ENCODE assay signal across 1 cellular context in the genomic region with DNA sequence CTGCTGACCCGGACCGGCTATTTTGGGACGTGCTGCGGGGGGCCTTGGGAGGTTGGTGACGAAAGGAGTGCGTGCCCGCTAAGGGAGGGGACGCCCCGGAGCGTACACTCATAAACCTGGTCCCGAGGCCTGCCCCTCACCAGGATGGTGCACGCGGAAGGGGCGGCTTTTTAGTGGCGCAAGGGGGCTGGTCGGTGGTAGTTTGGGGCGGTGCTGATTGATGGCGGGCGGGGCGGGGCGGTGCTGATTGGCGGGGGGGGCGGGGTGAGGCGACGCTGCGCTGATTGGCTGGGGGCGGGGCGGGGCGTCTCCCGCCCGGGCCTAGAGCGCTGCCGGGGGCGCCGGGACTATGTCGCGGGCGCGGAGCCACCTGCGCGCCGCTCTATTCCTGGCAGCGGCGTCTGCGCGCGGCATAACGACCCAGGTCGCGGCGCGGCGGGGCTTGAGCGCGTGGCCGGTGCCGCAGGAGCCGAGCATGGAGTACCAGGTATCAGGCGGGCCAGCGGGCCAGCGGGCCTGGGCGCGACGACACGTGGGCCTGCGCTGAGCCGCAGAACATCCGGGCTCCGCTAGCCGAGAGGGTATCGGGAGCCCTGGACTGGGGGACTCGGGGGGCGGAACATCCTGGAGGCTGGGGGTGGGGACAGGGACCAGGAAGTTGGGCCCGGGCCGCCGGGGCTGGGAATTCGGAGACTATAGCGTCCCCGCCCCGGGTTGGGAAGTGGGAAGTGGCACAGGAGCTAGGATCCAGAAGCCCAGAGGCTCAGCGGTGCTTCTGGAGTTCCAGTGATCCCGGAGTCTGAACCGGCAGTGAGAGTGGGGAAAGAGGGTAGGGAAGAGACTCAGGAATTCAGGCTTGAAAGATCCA.
TF ChIP-seq lines count a peak whose summit lies in the region.

A gene with protein sequence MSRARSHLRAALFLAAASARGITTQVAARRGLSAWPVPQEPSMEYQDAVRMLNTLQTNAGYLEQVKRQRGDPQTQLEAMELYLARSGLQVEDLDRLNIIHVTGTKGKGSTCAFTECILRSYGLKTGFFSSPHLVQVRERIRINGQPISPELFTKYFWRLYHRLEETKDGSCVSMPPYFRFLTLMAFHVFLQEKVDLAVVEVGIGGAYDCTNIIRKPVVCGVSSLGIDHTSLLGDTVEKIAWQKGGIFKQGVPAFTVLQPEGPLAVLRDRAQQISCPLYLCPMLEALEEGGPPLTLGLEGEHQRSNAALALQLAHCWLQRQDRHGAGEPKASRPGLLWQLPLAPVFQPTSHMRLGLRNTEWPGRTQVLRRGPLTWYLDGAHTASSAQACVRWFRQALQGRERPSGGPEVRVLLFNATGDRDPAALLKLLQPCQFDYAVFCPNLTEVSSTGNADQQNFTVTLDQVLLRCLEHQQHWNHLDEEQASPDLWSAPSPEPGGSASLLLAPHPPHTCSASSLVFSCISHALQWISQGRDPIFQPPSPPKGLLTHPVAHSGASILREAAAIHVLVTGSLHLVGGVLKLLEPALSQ (plus strand): TSS at position 307 of the 868 bp plus-strand sequence. CDS start 43 bp downstream, at position 350.

TF ChIP-seq in K562, 482 proteins besides CTCF, POLR2A, EP300 and RAD21 (continued from another document):
- TF ChIP-seq KDM4B (IDR thresholded peaks at IDR 0.05; ENCODE audit: borderline replicate concordance in 2 of 2, low read depth in 1 of 2) (no peak), EZH2 (IDR thresholded peaks at IDR 0.05; ENCODE audit: borderline replicate concordance, low read depth, low read length) (no peak), NONO (IDR thresholded peaks at IDR 0.05; ENCODE audit: low read depth in 2 of 2, low read length in 1 of 2) (peak; percentile 76 to 94; a peak in 3 of 4 replicates), CEBPB (tag; IDR thresholded peaks at IDR 0.05) (no peak), FOSL1 (tag; conservative IDR thresholded peaks at IDR 0.05) (no peak; the same call in 1 of the 2 replicates), XRCC4 (IDR thresholded peaks at IDR 0.05; ENCODE audit: extremely low read depth, insufficient read depth, insufficient read length) (no peak), HMGN3 (IDR thresholded peaks at IDR 0.05; ENCODE audit: borderline replicate concordance, extremely low read depth, insufficient read length, low read depth, low read length) (peak; percentile 90), ZNF263 (CRISPR knock-in tag; IDR thresholded peaks at IDR 0.05; ENCODE audit: borderline replicate concordance) (peak; percentile 22; the same call in 1 of the 2 replicates), U2AF1 (optimal IDR thresholded peaks at IDR 0.05; ENCODE audit: low read depth, low read length) (peak; percentile 82), ZNF121 (CRISPR knock-in tag; conservative IDR thresholded peaks at IDR 0.05) (no peak), ESRRB (CRISPR knock-in tag; IDR thresholded peaks at IDR 0.05; ENCODE audit: borderline replicate concordance) (no peak), BRD9 (IDR thresholded peaks at IDR 0.05; ENCODE audit: low read depth, partially characterized antibody) (peak; percentile 57), POLR3G (IDR thresholded peaks at IDR 0.05; ENCODE audit: extremely low read depth, insufficient read length, insufficient replicate concordance) (no peak), ZNF644 (tag; IDR thresholded peaks at IDR 0.05; ENCODE audit: low read depth) (no peak), NELFE (IDR thresholded peaks at IDR 0.05; ENCODE audit: insufficient read depth, insufficient read length) (no peak), MBD2 (IDR thresholded peaks at IDR 0.05; ENCODE audit: borderline replicate concordance, low read depth) (peak; percentile 11; the same call in 1 of the 2 replicates), CCNT2 (IDR thresholded peaks at IDR 0.05; ENCODE audit: borderline replicate concordance, extremely low read depth, insufficient read length, low read depth, low read length) (peak; percentile 73)
- TF ChIP-seq, protein P1, sequence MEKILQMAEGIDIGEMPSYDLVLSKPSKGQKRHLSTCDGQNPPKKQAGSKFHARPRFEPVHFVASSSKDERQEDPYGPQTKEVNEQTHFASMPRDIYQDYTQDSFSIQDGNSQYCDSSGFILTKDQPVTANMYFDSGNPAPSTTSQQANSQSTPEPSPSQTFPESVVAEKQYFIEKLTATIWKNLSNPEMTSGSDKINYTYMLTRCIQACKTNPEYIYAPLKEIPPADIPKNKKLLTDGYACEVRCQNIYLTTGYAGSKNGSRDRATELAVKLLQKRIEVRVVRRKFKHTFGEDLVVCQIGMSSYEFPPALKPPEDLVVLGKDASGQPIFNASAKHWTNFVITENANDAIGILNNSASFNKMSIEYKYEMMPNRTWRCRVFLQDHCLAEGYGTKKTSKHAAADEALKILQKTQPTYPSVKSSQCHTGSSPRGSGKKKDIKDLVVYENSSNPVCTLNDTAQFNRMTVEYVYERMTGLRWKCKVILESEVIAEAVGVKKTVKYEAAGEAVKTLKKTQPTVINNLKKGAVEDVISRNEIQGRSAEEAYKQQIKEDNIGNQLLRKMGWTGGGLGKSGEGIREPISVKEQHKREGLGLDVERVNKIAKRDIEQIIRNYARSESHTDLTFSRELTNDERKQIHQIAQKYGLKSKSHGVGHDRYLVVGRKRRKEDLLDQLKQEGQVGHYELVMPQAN (IDR thresholded peaks at IDR 0.05; ENCODE audit: borderline replicate concordance) = peak; percentile 84
- TF ChIP-seq, protein P2, sequence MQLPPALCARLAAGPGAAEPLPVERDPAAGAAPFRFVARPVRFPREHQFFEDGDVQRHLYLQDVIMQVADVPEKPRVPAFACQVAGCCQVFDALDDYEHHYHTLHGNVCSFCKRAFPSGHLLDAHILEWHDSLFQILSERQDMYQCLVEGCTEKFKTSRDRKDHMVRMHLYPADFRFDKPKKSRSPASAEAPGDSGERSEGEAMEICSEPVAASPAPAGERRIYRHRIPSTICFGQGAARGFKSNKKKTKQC (CRISPR knock-in tag; IDR thresholded peaks at IDR 0.05) = peak; percentile 66; the same call in 1 of the 2 replicates
- TF ChIP-seq, protein P3, sequence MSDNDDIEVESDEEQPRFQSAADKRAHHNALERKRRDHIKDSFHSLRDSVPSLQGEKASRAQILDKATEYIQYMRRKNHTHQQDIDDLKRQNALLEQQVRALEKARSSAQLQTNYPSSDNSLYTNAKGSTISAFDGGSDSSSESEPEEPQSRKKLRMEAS (CRISPR knock-in tag; IDR thresholded peaks at IDR 0.05) = peak; percentile 94
- TF ChIP-seq, protein P4, sequence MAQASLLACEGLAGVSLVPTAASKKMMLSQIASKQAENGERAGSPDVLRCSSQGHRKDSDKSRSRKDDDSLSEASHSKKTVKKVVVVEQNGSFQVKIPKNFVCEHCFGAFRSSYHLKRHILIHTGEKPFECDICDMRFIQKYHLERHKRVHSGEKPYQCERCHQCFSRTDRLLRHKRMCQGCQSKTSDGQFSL (CRISPR knock-in tag; IDR thresholded peaks at IDR 0.05) = no peak
- TF ChIP-seq, protein P4 (tag; IDR thresholded peaks at IDR 0.05) = no peak
- TF ChIP-seq, protein P5, sequence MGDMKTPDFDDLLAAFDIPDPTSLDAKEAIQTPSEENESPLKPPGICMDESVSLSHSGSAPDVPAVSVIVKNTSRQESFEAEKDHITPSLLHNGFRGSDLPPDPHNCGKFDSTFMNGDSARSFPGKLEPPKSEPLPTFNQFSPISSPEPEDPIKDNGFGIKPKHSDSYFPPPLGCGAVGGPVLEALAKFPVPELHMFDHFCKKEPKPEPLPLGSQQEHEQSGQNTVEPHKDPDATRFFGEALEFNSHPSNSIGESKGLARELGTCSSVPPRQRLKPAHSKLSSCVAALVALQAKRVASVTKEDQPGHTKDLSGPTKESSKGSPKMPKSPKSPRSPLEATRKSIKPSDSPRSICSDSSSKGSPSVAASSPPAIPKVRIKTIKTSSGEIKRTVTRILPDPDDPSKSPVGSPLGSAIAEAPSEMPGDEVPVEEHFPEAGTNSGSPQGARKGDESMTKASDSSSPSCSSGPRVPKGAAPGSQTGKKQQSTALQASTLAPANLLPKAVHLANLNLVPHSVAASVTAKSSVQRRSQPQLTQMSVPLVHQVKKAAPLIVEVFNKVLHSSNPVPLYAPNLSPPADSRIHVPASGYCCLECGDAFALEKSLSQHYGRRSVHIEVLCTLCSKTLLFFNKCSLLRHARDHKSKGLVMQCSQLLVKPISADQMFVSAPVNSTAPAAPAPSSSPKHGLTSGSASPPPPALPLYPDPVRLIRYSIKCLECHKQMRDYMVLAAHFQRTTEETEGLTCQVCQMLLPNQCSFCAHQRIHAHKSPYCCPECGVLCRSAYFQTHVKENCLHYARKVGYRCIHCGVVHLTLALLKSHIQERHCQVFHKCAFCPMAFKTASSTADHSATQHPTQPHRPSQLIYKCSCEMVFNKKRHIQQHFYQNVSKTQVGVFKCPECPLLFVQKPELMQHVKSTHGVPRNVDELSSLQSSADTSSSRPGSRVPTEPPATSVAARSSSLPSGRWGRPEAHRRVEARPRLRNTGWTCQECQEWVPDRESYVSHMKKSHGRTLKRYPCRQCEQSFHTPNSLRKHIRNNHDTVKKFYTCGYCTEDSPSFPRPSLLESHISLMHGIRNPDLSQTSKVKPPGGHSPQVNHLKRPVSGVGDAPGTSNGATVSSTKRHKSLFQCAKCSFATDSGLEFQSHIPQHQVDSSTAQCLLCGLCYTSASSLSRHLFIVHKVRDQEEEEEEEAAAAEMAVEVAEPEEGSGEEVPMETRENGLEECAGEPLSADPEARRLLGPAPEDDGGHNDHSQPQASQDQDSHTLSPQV (IDR thresholded peaks at IDR 0.05) = peak; percentile 75
- TF ChIP-seq, protein P6, sequence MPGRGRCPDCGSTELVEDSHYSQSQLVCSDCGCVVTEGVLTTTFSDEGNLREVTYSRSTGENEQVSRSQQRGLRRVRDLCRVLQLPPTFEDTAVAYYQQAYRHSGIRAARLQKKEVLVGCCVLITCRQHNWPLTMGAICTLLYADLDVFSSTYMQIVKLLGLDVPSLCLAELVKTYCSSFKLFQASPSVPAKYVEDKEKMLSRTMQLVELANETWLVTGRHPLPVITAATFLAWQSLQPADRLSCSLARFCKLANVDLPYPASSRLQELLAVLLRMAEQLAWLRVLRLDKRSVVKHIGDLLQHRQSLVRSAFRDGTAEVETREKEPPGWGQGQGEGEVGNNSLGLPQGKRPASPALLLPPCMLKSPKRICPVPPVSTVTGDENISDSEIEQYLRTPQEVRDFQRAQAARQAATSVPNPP (IDR thresholded peaks at IDR 0.05; ENCODE audit: borderline replicate concordance, insufficient read depth, insufficient read length) = no peak
- TF ChIP-seq, protein P7, sequence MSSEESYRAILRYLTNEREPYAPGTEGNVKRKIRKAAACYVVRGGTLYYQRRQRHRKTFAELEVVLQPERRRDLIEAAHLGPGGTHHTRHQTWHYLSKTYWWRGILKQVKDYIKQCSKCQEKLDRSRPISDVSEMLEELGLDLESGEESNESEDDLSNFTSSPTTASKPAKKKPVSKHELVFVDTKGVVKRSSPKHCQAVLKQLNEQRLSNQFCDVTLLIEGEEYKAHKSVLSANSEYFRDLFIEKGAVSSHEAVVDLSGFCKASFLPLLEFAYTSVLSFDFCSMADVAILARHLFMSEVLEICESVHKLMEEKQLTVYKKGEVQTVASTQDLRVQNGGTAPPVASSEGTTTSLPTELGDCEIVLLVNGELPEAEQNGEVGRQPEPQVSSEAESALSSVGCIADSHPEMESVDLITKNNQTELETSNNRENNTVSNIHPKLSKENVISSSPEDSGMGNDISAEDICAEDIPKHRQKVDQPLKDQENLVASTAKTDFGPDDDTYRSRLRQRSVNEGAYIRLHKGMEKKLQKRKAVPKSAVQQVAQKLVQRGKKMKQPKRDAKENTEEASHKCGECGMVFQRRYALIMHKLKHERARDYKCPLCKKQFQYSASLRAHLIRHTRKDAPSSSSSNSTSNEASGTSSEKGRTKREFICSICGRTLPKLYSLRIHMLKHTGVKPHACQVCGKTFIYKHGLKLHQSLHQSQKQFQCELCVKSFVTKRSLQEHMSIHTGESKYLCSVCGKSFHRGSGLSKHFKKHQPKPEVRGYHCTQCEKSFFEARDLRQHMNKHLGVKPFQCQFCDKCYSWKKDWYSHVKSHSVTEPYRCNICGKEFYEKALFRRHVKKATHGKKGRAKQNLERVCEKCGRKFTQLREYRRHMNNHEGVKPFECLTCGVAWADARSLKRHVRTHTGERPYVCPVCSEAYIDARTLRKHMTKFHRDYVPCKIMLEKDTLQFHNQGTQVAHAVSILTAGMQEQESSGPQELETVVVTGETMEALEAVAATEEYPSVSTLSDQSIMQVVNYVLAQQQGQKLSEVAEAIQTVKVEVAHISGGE (CRISPR knock-in tag; IDR thresholded peaks at IDR 0.05) = peak in 1 of 3 experiments; percentile 90; a peak in 2 of 6 replicates
- TF ChIP-seq, protein P8, sequence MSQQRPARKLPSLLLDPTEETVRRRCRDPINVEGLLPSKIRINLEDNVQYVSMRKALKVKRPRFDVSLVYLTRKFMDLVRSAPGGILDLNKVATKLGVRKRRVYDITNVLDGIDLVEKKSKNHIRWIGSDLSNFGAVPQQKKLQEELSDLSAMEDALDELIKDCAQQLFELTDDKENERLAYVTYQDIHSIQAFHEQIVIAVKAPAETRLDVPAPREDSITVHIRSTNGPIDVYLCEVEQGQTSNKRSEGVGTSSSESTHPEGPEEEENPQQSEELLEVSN (IDR thresholded peaks at IDR 0.05; ENCODE audit: borderline replicate concordance in 1 of 2, extremely low read depth in 1 of 2, insufficient read depth in 1 of 2, insufficient read length in 1 of 2, low read depth in 1 of 2, low read length in 1 of 2, poor library complexity in 1 of 2, severe bottlenecking in 1 of 2) = peak; percentile 39 to 65
- TF ChIP-seq, protein P9, sequence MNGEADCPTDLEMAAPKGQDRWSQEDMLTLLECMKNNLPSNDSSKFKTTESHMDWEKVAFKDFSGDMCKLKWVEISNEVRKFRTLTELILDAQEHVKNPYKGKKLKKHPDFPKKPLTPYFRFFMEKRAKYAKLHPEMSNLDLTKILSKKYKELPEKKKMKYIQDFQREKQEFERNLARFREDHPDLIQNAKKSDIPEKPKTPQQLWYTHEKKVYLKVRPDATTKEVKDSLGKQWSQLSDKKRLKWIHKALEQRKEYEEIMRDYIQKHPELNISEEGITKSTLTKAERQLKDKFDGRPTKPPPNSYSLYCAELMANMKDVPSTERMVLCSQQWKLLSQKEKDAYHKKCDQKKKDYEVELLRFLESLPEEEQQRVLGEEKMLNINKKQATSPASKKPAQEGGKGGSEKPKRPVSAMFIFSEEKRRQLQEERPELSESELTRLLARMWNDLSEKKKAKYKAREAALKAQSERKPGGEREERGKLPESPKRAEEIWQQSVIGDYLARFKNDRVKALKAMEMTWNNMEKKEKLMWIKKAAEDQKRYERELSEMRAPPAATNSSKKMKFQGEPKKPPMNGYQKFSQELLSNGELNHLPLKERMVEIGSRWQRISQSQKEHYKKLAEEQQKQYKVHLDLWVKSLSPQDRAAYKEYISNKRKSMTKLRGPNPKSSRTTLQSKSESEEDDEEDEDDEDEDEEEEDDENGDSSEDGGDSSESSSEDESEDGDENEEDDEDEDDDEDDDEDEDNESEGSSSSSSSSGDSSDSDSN (IDR thresholded peaks at IDR 0.05; ENCODE audit: borderline replicate concordance in 1 of 2, low read depth in 2 of 2, low read length in 2 of 2) = peak in 1 of 2 experiments; percentile 35; a peak in 1 of 4 replicates
